ENCODE assay signal across 24 cellular contexts in genomic region chr20:24808616-24809015, GRCh38.
DNase-seq lines count a peak whose midpoint lies in the region; ATAC-seq, FAIRE-seq and TF ChIP-seq lines count a peak whose summit lies in the region.
"Had no signal": no experiment of that assay in that cellular context is flagged by ENCODE, and none has a peak within 500 bp of the region (broad histone marks: within the 10 kb centered on the region; RNA-seq: fewer than 3 reads in every experiment).

No MANE protein-coding gene starts in this region.

- no peak overlapping the region for H3K9ac ChIP-seq in HepG2 (ENCODE audit: insufficient read depth, low read depth, low read length)
- H3K9ac ChIP-seq: GM23248 had no signal

- no peak overlapping the region for H3K4me3 ChIP-seq in HepG2 (replicated peaks in 1 of 3; ENCODE audit: insufficient read depth in 1 of 3, low read depth in 2 of 3, low read length in 3 of 3)
- no peak overlapping the region for H3K4me3 ChIP-seq in right lobe of liver
- no peak overlapping the region for H3K4me3 ChIP-seq in upper lobe of right lung
- H3K4me3 ChIP-seq: GM23248 had no signal

- TF ChIP-seq POLR2A in HepG2 (IDR thresholded peaks at IDR 0.05; ENCODE audit: insufficient read depth in 1 of 2, low read depth in 2 of 2, low read length in 2 of 2) (no peak), right lobe of liver (IDR thresholded peaks at IDR 0.05) (no peak)

- no peak for TF ChIP-seq RAD21 in HepG2 (CRISPR knock-in tag; IDR thresholded peaks at IDR 0.05)

- DNase-seq in HepG2 (ENCODE audit: low spot score) (no peak), right lobe of liver (no peak), OCI-M1 (lab: John Stamatoyannopoulos, UW) (peak; percentile 10), upper lobe of right lung (no peak)
- peak in 4 of 10 donors; percentile 17 to 45 (median 19) for DNase-seq in naive thymus-derived CD8-positive, alpha-beta T cell
- no peak for DNase-seq in activated CD8-positive, alpha-beta memory T cell treated with anti-CD3 and anti-CD28 coated beads, Interleukin-2, amount 50 U/mL, for 4 hours
- no peak for DNase-seq in activated CD4-positive, alpha-beta memory T cell treated with anti-CD3 and anti-CD28 coated beads, Interleukin-2, amount 10 ng/mL, durations not matched to agents 7 days and 5 days
- DNase-seq: COR-L47, DMS 273 treated with DMSO at 0.1 percent for 48 hours, GDM1, GM23248, HCEC 1CT, KG1, MV-4-11, NCI-H1694 treated with DMSO at 0.1 percent for 48 hours, NCI-H2227 treated with DMSO at 0.1 percent for 48 hours, NCI-H510A treated with DMSO at 0.1 percent for 48 hours, NCI-H82, RPMI8226, SIG-M5 had no signal

- TF ChIP-seq EP300 in HepG2 (IDR thresholded peaks at IDR 0.05; ENCODE audit: low read depth in 2 of 2, low read length in 2 of 2) (no peak), HepG2 (CRISPR knock-in tag; IDR thresholded peaks at IDR 0.05; ENCODE audit: borderline replicate concordance) (no peak)

- in situ Hi-C loops in HepG2 (cut with HindIII; ENCODE audit: extremely low pct_ligation_motif_present, low pct_unique_long_range_greater_than_20kb): no loop called here

- H3K4me3 Mint-ChIP-seq in naive thymus-derived CD8-positive, alpha-beta T cell: peak overlapping the region in 9 of 10 donors; percentile 10 to 83 (median 44)
- no peak overlapping the region for H3K4me3 Mint-ChIP-seq in activated CD4-positive, alpha-beta memory T cell treated with anti-CD3 and anti-CD28 coated beads, Interleukin-2, amount 10 ng/mL, durations not matched to agents 7 days and 5 days

- peaks cover 0 to 3% (median 0%) of the 10 kb centered on the region in 9 donors for H3K9me3 Mint-ChIP-seq in naive thymus-derived CD8-positive, alpha-beta T cell
- no peaks in the 10 kb centered on the region for H3K9me3 Mint-ChIP-seq in activated CD4-positive, alpha-beta memory T cell treated with anti-CD3 and anti-CD28 coated beads, Interleukin-2, amount 10 ng/mL, durations not matched to agents 7 days and 5 days

- ATAC-seq in HepG2 (no peak), right lobe of liver (no peak), upper lobe of right lung (peak; percentile 4), GM21381 (IDR thresholded peaks at IDR 0.05; ENCODE audit: unreplicated experiment) (no peak)
- peak; percentile 42 to 73 for ATAC-seq in naive thymus-derived CD8-positive, alpha-beta T cell
- ATAC-seq: SK-N-SH treated with all-trans-retinoic acid at 6 μM for 48 hours had no signal

- H3K4me1 ChIP-seq in HepG2 (ENCODE audit: insufficient read depth, low read length) (no peaks in the 10 kb centered on the region), right lobe of liver (no peaks in the 10 kb centered on the region), upper lobe of right lung (no peaks in the 10 kb centered on the region)

- no peak overlapping the region for H2AFZ ChIP-seq in HepG2 (ENCODE audit: low read length)
- H2AFZ ChIP-seq: GM23248 had no signal

- no peaks in the 10 kb centered on the region for H4K20me1 ChIP-seq in HepG2 (ENCODE audit: insufficient read depth, low read length)

- intact Hi-C loops in HepG2 (cut with micrococcal nuclease; ENCODE audit: unreplicated experiment) (no loop called here), right lobe of liver (cut with DNase I) (no loop called here), upper lobe of right lung (cut with DNase I) (no loop called here)

- H3K27me3 ChIP-seq in HepG2 (ENCODE audit: control insufficient read depth in 1 of 2, insufficient read depth in 2 of 2, low read length in 2 of 2) (peaks cover 6 to 34% of the 10 kb centered on the region in 2 experiments; a peak in 3 of 5 replicates), right lobe of liver (no peaks in the 10 kb centered on the region), upper lobe of right lung (no peaks in the 10 kb centered on the region)

- POLR2A ChIA-PET in HepG2 (lab: Yijun Ruan, JAX): no interaction called here
- POLR2A ChIA-PET in naive thymus-derived CD8-positive, alpha-beta T cell (lab: Charles Lee): no interaction called here
- POLR2A ChIA-PET in activated CD4-positive, alpha-beta memory T cell treated with anti-CD3 and anti-CD28 coated beads, Interleukin-2, amount 10 ng/mL, durations not matched to agents 7 days and 5 days (lab: Charles Lee): no interaction called here

- peaks cover 0 to 18% (median 12%) of the 10 kb centered on the region in 5 donors for H3K27me3 Mint-ChIP-seq in naive thymus-derived CD8-positive, alpha-beta T cell
- H3K27me3 Mint-ChIP-seq in activated CD4-positive, alpha-beta memory T cell treated with anti-CD3 and anti-CD28 coated beads, Interleukin-2, amount 10 ng/mL, durations not matched to agents 7 days and 5 days: no peaks in the 10 kb centered on the region

- H3K9me3 ChIP-seq in HepG2 (ENCODE audit: low read length) (no peaks in the 10 kb centered on the region), right lobe of liver (no peaks in the 10 kb centered on the region), upper lobe of right lung (no peaks in the 10 kb centered on the region)

- FAIRE-seq in HepG2 (lab: Jason Lieb, UNC): no peak
- FAIRE-seq: A204.1 had no signal

- BruUV-seq in HepG2 (replicated peaks; lab: Mats Ljungman, UMichigan): no TSS peak

- H3K36me3 ChIP-seq in HepG2 (replicated peaks in 1 of 2; ENCODE audit: control insufficient read depth in 1 of 2, insufficient read depth in 2 of 2, low read length in 2 of 2) (no peaks in the 10 kb centered on the region), right lobe of liver (no peaks in the 10 kb centered on the region), upper lobe of right lung (no peaks in the 10 kb centered on the region)

- 34% methylated on average over 10 of the region's 10 CpGs for WGBS in HepG2 (ENCODE audit: low lambda C conversion rate)
- WGBS in right lobe of liver (ENCODE audit: insufficient coverage, low coverage, low lambda C conversion rate, missing lambda C conversion rate): 75% methylated on average over 8 of the region's 10 CpGs

- H3K27ac ChIP-seq in HepG2 (ENCODE audit: extremely low read length, insufficient read depth, low read length): no peak overlapping the region
- no peak overlapping the region for H3K27ac ChIP-seq in right lobe of liver
- no peak overlapping the region for H3K27ac ChIP-seq in upper lobe of right lung
- H3K27ac ChIP-seq: C4-2B, GM23248 had no signal

- H3K36me3 Mint-ChIP-seq in naive thymus-derived CD8-positive, alpha-beta T cell: no peaks in the 10 kb centered on the region
- H3K36me3 Mint-ChIP-seq in activated CD4-positive, alpha-beta memory T cell treated with anti-CD3 and anti-CD28 coated beads, Interleukin-2, amount 10 ng/mL, durations not matched to agents 7 days and 5 days (ENCODE audit: low read depth): no peaks in the 10 kb centered on the region

- H3K27ac Mint-ChIP-seq in naive thymus-derived CD8-positive, alpha-beta T cell: peak overlapping the region in 8 of 10 donors; percentile 6 to 77 (median 59)
- H3K27ac Mint-ChIP-seq in activated CD4-positive, alpha-beta memory T cell treated with anti-CD3 and anti-CD28 coated beads, Interleukin-2, amount 10 ng/mL, durations not matched to agents 7 days and 5 days: no peak overlapping the region

- CTCF ChIA-PET in HepG2 (lab: Yijun Ruan, JAX; ENCODE audit: low intra/inter-chr PET ratio, low total read pairs): no interaction called here
- CTCF ChIA-PET in activated CD4-positive, alpha-beta memory T cell treated with anti-CD3 and anti-CD28 coated beads, Interleukin-2, amount 10 ng/mL, durations not matched to agents 7 days and 5 days (lab: Charles Lee): no interaction called here

- no peaks in the 10 kb centered on the region for H3K79me2 ChIP-seq in HepG2 (ENCODE audit: insufficient read depth, low read length)

- H3K4me1 Mint-ChIP-seq in naive thymus-derived CD8-positive, alpha-beta T cell: peaks cover 2 to 11% (median 6%) of the 10 kb centered on the region in 4 donors
- H3K4me1 Mint-ChIP-seq in activated CD4-positive, alpha-beta memory T cell treated with anti-CD3 and anti-CD28 coated beads, Interleukin-2, amount 10 ng/mL, durations not matched to agents 7 days and 5 days: no peaks in the 10 kb centered on the region

- no peak overlapping the region for H3K4me2 ChIP-seq in HepG2 (ENCODE audit: low read depth, low read length)

- no peak for TF ChIP-seq CTCF in HepG2 (CRISPR knock-in tag; IDR thresholded peaks at IDR 0.05)
- no peak for TF ChIP-seq CTCF in right lobe of liver (IDR thresholded peaks at IDR 0.05)
- TF ChIP-seq CTCF in upper lobe of right lung (IDR thresholded peaks at IDR 0.05): no peak

TF ChIP-seq in HepG2, 621 proteins besides CTCF, POLR2A, EP300 and RAD21:
- TF ChIP-seq USF2 (IDR thresholded peaks at IDR 0.05; ENCODE audit: low read depth, low read length) (peak; percentile 21; the same call in 1 of the 2 replicates), USF2 (CRISPR knock-in tag; IDR thresholded peaks at IDR 0.05; ENCODE audit: borderline replicate concordance) (no peak), HMGA1 (CRISPR knock-in tag; conservative IDR thresholded peaks at IDR 0.05) (no peak)
TF ChIP-seq in HepG2: peak in this region for 1.

Comparison
In these comparisons a context has a peak if more than half of its experiments do, and no peak if none do; other contexts are left out.
1. ATAC-seq: peak in naive thymus-derived CD8-positive, alpha-beta T cell (2 of 2) and upper lobe of right lung (single experiment); none in HepG2 (single experiment), right lobe of liver (0 of 4) and GM21381 (single experiment).